Comparison of ENCODE assay signal across 8 cellular contexts in the genomic region with DNA sequence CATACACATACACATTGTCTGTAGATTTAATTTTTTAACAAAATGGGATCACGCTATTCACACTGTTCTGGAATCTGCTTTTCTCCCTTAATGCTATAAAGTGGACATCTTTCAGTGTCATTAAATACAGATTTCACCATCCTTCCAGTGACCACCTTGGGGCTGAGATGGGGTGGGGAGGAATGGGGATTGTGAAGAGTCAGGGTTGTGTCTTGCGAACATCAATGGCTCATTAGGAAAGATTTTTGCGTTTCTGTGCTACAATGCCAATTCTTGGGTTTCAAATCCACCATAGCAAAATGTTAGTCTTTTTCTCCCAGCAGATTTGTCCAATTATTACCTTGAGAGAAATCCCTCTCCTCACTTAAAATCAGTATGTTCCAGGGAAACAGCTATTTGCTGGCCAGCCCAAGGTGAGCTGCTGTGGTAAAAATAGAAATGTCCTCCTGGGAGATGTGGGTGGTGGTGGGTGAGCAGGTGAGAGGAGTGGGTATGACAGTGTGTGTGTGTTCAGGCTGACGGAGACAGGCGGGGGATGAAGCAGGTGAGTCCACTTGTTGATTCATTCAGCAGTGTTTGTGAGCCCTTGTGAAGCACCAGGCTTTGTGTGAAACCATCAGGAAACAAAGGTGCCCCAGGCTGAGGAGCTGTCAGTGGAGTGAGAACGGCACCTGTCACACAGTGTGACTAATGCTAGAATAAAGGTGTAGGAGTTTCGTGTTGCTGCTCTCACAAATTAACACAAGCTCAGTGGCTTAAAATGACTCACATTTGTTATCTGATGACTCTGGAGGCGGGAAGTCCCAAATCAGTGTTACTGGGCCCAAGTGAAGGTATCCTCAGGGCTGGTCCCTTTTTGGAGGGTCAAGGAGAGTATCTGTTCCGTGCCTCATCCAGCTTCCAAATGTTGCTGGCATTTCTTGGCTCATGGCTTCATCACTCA. TPM values are rescaled to one million over a fixed set of nuclear protein-coding genes. Genes with fewer than 3 reads are reported as not detected.
DNase-seq lines count a peak whose midpoint lies in the region; ATAC-seq and TF ChIP-seq lines count a peak whose summit lies in the region.

No MANE protein-coding gene starts in this region.

- H3K4me3 ChIP-seq in fibroblast of villous mesenchyme (ENCODE audit: low read depth, low read length) = peak overlapping the region; percentile 81

- TF ChIP-seq CTCF in fibroblast of villous mesenchyme (IDR thresholded peaks at IDR 0.05; ENCODE audit: insufficient read depth, low read depth, low read length) = no peak

- no peak for ATAC-seq in GM18867 (IDR thresholded peaks at IDR 0.05; ENCODE audit: unreplicated experiment)
- ATAC-seq in HG02938 (IDR thresholded peaks at IDR 0.05; ENCODE audit: unreplicated experiment) = no peak

- DNase-seq in DMS53 treated with DMSO at 0.1 percent for 48 hours (lab: John Stamatoyannopoulos, UW; ENCODE audit: unreplicated experiment) (peak; percentile 88), NCI-H187 treated with DMSO at 0.1 percent for 48 hours (lab: John Stamatoyannopoulos, UW) (peak; percentile 50), fibroblast of villous mesenchyme (ENCODE audit: low read depth) (no peak), NCI-H82 treated with DMSO at 0.1 percent for 48 hours (lab: John Stamatoyannopoulos, UW; ENCODE audit: unreplicated experiment) (no peak)
- DNase-seq in activated CD8-positive, alpha-beta memory T cell treated with anti-CD3 and anti-CD28 coated beads, Interleukin-2, amount 50 U/mL, for 48 hours = peak; percentile 79
- peak; percentile 57 to 71 (median 65) for DNase-seq in stimulated activated CD4-positive, alpha-beta T cell treated with anti-CD3 and anti-CD28 coated beads, Interleukin-12 subunit alpha, Interleukin-12 subunit beta, amount 100 ng/mL, for 48 hours (ENCODE audit: low read depth in 2 of 3, low spot score in 1 of 3)

RNA-seq across cellular contexts. Expression of gene CBX6, which starts 1.7 kb away (rescaled TPM):
- 57.7 and 66.5 TPM in 2 replicates for total RNA-seq in fibroblast of villous mesenchyme

RNA-seq across cellular contexts. Expression of gene NPTXR, which starts 29.9 kb away (rescaled TPM):
- total RNA-seq in fibroblast of villous mesenchyme = 0.64 and 0.86 TPM in 2 replicates

Comparison
In these comparisons a context has a peak if more than half of its experiments do, and no peak if none do; other contexts are left out.
1. DNase-seq: peak in DMS53 treated with DMSO at 0.1 percent for 48 hours (single experiment), NCI-H187 treated with DMSO at 0.1 percent for 48 hours (single experiment), activated CD8-positive, alpha-beta memory T cell treated with anti-CD3 and anti-CD28 coated beads, Interleukin-2, amount 50 U/mL, for 48 hours (single experiment) and stimulated activated CD4-positive, alpha-beta T cell treated with anti-CD3 and anti-CD28 coated beads, Interleukin-12 subunit alpha, Interleukin-12 subunit beta, amount 100 ng/mL, for 48 hours (3 of 3); none in fibroblast of villous mesenchyme (single experiment) and NCI-H82 treated with DMSO at 0.1 percent for 48 hours (single experiment).